ENCODE assay signal across 2 cellular contexts in the genomic region with DNA sequence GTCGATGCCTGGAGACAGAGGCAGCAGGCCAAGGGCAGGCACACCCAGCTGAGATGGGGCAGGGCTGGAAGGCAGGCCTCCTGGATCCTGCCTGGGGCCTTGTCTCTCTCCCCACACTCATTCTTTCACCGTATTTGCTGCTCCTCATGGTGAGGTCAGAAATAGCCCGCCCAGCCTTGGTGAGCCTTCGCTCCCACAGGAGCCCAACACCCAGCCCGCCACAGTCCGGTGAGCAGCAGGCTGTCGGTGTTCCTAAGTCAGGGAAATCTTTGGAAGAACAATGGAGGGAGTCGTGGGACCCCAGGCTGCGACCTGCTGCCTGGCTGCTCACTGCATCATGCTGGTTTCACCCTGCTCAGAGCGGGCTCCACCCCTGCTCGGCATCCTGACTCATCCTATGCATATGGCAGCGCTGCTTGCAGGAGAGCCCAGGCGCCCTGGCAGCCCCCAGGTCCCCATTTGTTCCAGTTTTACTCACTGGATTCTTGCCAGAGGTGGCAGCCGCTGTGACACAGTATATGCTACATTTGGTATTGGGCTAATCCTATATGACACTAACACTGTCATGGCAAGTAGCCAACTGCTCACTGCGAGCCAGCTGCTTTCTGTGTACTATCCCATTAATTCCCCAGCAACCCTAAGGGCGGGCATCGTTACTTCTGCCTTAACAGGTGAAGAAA.
A peak's percentile ranks its signal among the peaks of the same experiment; 100 is the strongest.
TF ChIP-seq lines count a peak whose summit lies in the region.

No MANE protein-coding gene starts in this region.

TF ChIP-seq in Ishikawa, 13 proteins besides CTCF, POLR2A, EP300 and RAD21 (continued from another document):
- TF ChIP-seq, protein P1, sequence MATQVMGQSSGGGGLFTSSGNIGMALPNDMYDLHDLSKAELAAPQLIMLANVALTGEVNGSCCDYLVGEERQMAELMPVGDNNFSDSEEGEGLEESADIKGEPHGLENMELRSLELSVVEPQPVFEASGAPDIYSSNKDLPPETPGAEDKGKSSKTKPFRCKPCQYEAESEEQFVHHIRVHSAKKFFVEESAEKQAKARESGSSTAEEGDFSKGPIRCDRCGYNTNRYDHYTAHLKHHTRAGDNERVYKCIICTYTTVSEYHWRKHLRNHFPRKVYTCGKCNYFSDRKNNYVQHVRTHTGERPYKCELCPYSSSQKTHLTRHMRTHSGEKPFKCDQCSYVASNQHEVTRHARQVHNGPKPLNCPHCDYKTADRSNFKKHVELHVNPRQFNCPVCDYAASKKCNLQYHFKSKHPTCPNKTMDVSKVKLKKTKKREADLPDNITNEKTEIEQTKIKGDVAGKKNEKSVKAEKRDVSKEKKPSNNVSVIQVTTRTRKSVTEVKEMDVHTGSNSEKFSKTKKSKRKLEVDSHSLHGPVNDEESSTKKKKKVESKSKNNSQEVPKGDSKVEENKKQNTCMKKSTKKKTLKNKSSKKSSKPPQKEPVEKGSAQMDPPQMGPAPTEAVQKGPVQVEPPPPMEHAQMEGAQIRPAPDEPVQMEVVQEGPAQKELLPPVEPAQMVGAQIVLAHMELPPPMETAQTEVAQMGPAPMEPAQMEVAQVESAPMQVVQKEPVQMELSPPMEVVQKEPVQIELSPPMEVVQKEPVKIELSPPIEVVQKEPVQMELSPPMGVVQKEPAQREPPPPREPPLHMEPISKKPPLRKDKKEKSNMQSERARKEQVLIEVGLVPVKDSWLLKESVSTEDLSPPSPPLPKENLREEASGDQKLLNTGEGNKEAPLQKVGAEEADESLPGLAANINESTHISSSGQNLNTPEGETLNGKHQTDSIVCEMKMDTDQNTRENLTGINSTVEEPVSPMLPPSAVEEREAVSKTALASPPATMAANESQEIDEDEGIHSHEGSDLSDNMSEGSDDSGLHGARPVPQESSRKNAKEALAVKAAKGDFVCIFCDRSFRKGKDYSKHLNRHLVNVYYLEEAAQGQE (IDR thresholded peaks at IDR 0.05; ENCODE audit: low read depth): no peak
- TF ChIP-seq, protein P2, sequence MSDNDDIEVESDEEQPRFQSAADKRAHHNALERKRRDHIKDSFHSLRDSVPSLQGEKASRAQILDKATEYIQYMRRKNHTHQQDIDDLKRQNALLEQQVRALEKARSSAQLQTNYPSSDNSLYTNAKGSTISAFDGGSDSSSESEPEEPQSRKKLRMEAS (IDR thresholded peaks at IDR 0.05): peak; percentile 86

TF ChIP-seq in SK-N-SH, 30 proteins besides CTCF, POLR2A, EP300 and RAD21 (continued from another document):
- TF ChIP-seq, protein P3, sequence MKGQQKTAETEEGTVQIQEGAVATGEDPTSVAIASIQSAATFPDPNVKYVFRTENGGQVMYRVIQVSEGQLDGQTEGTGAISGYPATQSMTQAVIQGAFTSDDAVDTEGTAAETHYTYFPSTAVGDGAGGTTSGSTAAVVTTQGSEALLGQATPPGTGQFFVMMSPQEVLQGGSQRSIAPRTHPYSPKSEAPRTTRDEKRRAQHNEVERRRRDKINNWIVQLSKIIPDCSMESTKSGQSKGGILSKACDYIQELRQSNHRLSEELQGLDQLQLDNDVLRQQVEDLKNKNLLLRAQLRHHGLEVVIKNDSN (IDR thresholded peaks at IDR 0.05; ENCODE audit: borderline replicate concordance, low read depth): no peak
- TF ChIP-seq TAF1 (IDR thresholded peaks at IDR 0.05; ENCODE audit: borderline replicate concordance, low read depth, low read length): no peak
- no peak; the same call in 1 of the 2 replicates for TF ChIP-seq RFX5 (IDR thresholded peaks at IDR 0.05; ENCODE audit: low read length)
- no peak for TF ChIP-seq EZH2phosphoT487 (IDR thresholded peaks at IDR 0.05; ENCODE audit: borderline replicate concordance, low read depth)
- TF ChIP-seq, protein P1 (IDR thresholded peaks at IDR 0.05; ENCODE audit: low read depth, low read length): no peak
- TF ChIP-seq SIN3A (IDR thresholded peaks at IDR 0.05; ENCODE audit: borderline replicate concordance, low read depth, low read length): no peak
- TF ChIP-seq GABPA (IDR thresholded peaks at IDR 0.05; ENCODE audit: low read depth): no peak
- TF ChIP-seq, protein P2 (IDR thresholded peaks at IDR 0.05; ENCODE audit: low read depth): peak; percentile 7; the same call in 1 of the 2 replicates
- TF ChIP-seq, protein P4, sequence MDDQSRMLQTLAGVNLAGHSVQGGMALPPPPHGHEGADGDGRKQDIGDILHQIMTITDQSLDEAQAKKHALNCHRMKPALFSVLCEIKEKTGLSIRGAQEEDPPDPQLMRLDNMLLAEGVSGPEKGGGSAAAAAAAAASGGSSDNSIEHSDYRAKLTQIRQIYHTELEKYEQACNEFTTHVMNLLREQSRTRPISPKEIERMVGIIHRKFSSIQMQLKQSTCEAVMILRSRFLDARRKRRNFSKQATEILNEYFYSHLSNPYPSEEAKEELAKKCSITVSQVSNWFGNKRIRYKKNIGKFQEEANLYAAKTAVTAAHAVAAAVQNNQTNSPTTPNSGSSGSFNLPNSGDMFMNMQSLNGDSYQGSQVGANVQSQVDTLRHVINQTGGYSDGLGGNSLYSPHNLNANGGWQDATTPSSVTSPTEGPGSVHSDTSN (IDR thresholded peaks at IDR 0.05): no peak
- TF ChIP-seq FOSL2 (IDR thresholded peaks at IDR 0.05; ENCODE audit: borderline replicate concordance, low read depth): peak; percentile 53; the same call in 1 of the 2 replicates
- TF ChIP-seq JUND (IDR thresholded peaks at IDR 0.05): no peak; the same call in 1 of the 2 replicates
- TF ChIP-seq IRF3 (IDR thresholded peaks at IDR 0.05; ENCODE audit: low read depth, low read length): no peak
- TF ChIP-seq TCF12 (IDR thresholded peaks at IDR 0.05): no peak
- no peak for TF ChIP-seq RXRA (IDR thresholded peaks at IDR 0.05; ENCODE audit: borderline replicate concordance, low read depth)
